ENCODE assay signal across 9 cellular contexts in the genomic region with DNA sequence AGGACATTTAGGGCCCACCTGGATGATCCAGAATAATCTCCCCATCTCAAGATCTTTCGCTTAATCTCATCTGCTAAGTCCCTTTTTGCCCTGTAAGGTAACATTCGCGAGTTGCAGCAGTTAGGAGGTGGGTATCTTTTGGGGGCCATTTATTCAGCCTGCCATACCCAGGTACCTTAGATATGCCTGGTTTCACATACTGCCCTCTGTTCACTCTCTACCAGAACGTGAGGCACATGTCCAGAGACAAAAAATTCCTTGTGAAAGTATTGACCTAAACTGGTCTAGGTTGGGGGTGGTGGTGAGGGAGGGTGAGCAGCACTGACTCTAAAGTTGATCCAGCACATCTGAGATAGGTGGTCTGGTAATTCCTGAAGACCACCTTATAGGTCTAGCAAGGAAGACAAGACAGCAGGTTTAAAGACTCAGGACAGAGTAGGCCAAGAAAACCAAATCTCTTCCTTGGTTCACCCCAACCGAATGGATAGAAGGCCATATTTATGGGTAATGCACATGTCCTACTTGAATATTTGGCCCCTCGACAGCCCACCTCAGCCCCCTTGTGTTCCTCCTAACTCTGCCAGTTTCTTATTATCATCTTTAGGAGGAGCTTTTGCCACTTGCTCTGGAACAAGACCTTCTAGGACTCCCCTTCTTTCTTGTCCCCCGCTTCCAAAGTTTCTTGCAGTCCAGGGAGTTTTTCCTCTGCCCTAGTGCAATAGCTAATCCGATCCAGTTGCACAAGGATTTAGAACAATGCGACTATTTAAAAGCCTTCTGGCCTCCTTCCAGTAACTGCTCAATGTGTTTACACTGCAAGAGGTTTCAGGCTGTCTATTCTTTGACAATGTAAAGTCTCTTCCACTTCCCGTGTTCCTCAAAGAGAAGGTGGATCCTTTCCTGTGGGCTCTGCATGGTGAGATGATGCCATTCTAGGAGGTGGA.
DNase-seq lines count a peak whose midpoint lies in the region; ATAC-seq and TF ChIP-seq lines count a peak whose summit lies in the region.
"Had no signal": no experiment of that assay in that cellular context is flagged by ENCODE, and none has a peak within 500 bp of the region (broad histone marks: within the 10 kb centered on the region; RNA-seq: fewer than 3 reads in every experiment).

No MANE protein-coding gene starts in this region.

- H3K9me3 ChIP-seq in heart right ventricle (no peaks in the 10 kb centered on the region), thyroid gland (no peaks in the 10 kb centered on the region)

- peak; percentile 40 for ATAC-seq in SK-N-SH treated with all-trans-retinoic acid at 6 μM for 48 hours
- peak; percentile 55 to 90 (median 81) for ATAC-seq in heart right ventricle

- TF ChIP-seq POLR2A in thyroid gland (IDR thresholded peaks at IDR 0.05): no peak

- no peaks in the 10 kb centered on the region for H3K36me3 ChIP-seq in heart right ventricle
- H3K36me3 ChIP-seq in thyroid gland: no peaks in the 10 kb centered on the region

- H3K27me3 ChIP-seq in heart right ventricle (no peaks in the 10 kb centered on the region), thyroid gland (no peaks in the 10 kb centered on the region)

- 60 to 64% methylated on average over 10 of the region's 10 CpGs for WGBS in heart right ventricle, 2 donors
- WGBS in thyroid gland, 2 donors: 59 to 64% methylated on average over 10 of the region's 10 CpGs

- intact Hi-C loops in heart right ventricle (cut with DNase I): loop anchor here in 1 of 10 donors (5.0 kb wide), 1 partner anchor 39 kb away; no protein-coding TSS in a partner anchor
- intact Hi-C loops in thyroid gland (cut with DNase I): no loop called here

- H3K4me3 ChIP-seq in heart right ventricle (no peak overlapping the region), thyroid gland (replicated peaks in 1 of 3) (no peak overlapping the region)

- H3K27ac ChIP-seq in heart right ventricle (peak overlapping the region in 7 of 10 donors; percentile 2 to 67 (median 34)), thyroid gland (peak overlapping the region in 1 of 3 donors; percentile 20)

- TF ChIP-seq CTCF in heart right ventricle (IDR thresholded peaks at IDR 0.05): no peak
- no peak for TF ChIP-seq CTCF in thyroid gland (IDR thresholded peaks at IDR 0.05)

- H3K4me1 ChIP-seq in heart right ventricle: peaks cover 4 to 41% (median 21%) of the 10 kb centered on the region in 9 donors
- H3K4me1 ChIP-seq in thyroid gland: peaks cover 17 to 20% of the 10 kb centered on the region in 2 donors

- DNase-seq in NCI-H2227 (lab: John Stamatoyannopoulos, UW; ENCODE audit: unreplicated experiment) (peak; percentile 3), NCI-H2227 treated with DMSO at 0.1 percent for 48 hours (lab: John Stamatoyannopoulos, UW) (no peak), heart right ventricle (peak in 1 of 2 donors; percentile 50), thyroid gland (peak; percentile 10 to 11), NCI-H1436 treated with DMSO at 0.1 percent for 48 hours (lab: John Stamatoyannopoulos, UW) (no peak), NAMALWA (ENCODE audit: low spot score) (no peak)
- DNase-seq in activated CD8-positive, alpha-beta memory T cell treated with anti-CD3 and anti-CD28 coated beads, Interleukin-2, amount 50 U/mL, for 48 hours: no peak
- DNase-seq: stimulated activated CD4-positive, alpha-beta T cell treated with anti-CD3 and anti-CD28 coated beads, Interleukin-15, amount 100 ng/mL, for 24 hours had no signal

TF ChIP-seq in SK-N-SH treated with all-trans-retinoic acid at 6 μM for 48 hours, 23 proteins besides CTCF, POLR2A, EP300 and RAD21:
- TF ChIP-seq ARNTL (CRISPR knock-in tag; IDR thresholded peaks at IDR 0.05; ENCODE audit: borderline replicate concordance, low read depth) (no peak), TSHZ2 (CRISPR knock-in tag; IDR thresholded peaks at IDR 0.05) (no peak), POU6F1 (CRISPR knock-in tag; IDR thresholded peaks at IDR 0.05; ENCODE audit: borderline replicate concordance, low read depth) (no peak), RARB (CRISPR knock-in tag; IDR thresholded peaks at IDR 0.05) (no peak)

Comparison
In these comparisons a context has a peak if more than half of its experiments do, and no peak if none do; other contexts are left out.
1. DNase-seq: peak in NCI-H2227 (single experiment) and thyroid gland (2 of 2); none in NCI-H2227 treated with DMSO at 0.1 percent for 48 hours (single experiment), activated CD8-positive, alpha-beta memory T cell treated with anti-CD3 and anti-CD28 coated beads, Interleukin-2, amount 50 U/mL, for 48 hours (single experiment), NCI-H1436 treated with DMSO at 0.1 percent for 48 hours (single experiment) and NAMALWA (single experiment).